ENCODE assay signal across 19 cellular contexts in the genomic region with DNA sequence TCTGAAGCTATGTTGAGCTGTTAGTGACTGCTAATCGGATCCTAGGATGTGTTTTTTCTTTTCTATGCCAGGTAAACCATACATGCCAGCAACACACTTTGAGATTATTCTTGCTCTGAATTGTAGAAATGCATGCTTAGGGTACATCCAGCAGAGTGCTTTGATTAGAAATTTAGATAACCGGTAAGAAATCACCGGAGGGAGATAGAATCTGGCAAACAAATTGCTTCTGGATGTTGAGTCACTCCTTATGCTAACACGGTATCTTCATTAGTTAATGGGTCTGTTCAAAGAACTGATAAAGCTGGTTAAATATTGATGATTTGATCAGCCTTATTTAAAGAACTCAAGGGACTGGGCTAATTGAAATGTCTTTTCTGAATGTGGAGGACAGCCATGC.
"Had no signal": no experiment of that assay in that cellular context is flagged by ENCODE, and none has a peak within 500 bp of the region (broad histone marks: within the 10 kb centered on the region; RNA-seq: fewer than 3 reads in every experiment).

No MANE protein-coding gene starts in this region.

- H3K9me3 ChIP-seq: left ventricle myocardium inferior, mucosa of descending colon, ovary, prostate gland, spleen, suprapubic skin, thoracic aorta, tibial artery, upper lobe of right lung had no signal

- H3K27me3 ChIP-seq: ovary, upper lobe of right lung had no signal

- H3K27ac ChIP-seq: left ventricle myocardium inferior, ovary, prostate gland, skin epidermis, spleen, suprapubic skin, thoracic aorta, tibial artery, upper lobe of right lung had no signal

- H3K4me1 ChIP-seq: left ventricle myocardium inferior, prostate gland, tibial artery, upper lobe of right lung had no signal

- FAIRE-seq: urothelium cell line had no signal

- H3K36me3 ChIP-seq: left ventricle myocardium inferior, ovary, prostate gland, spleen, suprapubic skin, thoracic aorta, tibial artery, upper lobe of right lung had no signal

- H3K4me3 ChIP-seq: left ventricle myocardium inferior, lung, mucosa of descending colon, ovary, prostate gland, skin epidermis, spleen, suprapubic skin, thoracic aorta, tibial artery, upper lobe of right lung had no signal

- DNase-seq: islet precursor cell; left ventricle myocardium inferior; midbrain; mucosa of descending colon; naive thymus-derived CD4-positive, alpha-beta T cell; ovary; retina; right cardiac atrium; spleen; stimulated activated CD4-positive, alpha-beta T cell treated with anti-CD3 and anti-CD28 coated beads, Interleukin-4, amount 100 ng/mL, for 24 hours; stimulated activated naive CD4-positive, alpha-beta T cell; tibial artery; upper lobe of right lung had no signal
